ENCODE assay signal across 10 cellular contexts in the genomic region with DNA sequence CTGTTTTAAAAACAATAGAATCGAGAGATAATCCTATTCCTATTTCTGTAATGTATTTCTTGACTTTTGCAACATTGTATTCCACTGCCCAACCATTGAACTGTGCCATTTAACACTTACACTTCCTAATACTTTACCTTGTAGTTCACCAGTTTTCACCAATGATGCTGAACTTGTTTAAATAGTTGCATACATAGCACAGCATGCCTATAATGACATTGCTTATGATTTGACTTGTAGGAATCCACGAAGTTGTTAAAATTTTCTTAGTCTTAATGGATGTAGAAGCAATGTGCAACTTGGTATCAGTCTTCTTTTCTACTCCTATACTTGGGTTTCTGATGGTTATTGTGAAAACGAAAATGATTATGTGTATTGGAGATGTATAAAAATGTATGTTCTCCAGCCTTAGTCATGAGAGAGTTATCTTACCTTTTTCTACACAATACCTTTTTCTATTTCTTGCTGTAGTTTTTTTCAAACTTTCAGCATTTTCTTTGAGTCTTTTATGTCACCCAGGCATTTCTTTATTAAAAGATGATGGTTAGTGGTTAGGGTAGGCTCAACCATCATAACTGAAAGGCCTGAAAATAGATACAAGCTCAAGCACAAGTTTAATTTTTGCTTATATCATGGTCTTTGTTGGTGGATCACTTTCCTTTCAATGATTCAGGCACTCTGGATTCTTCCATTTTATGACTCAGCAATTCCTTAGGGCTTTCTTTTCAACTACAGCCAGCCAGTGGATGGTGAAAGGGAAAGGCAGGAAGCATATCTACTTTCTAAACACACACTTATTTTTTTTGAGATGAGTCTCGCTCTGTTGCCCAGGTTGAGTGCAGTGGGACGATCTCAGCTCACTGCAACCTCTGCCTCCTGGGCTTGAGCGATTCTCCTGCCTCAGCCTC. TPM values are rescaled to one million over a fixed set of nuclear protein-coding genes. Genes with fewer than 3 reads are reported as not detected.
DNase-seq lines count a peak whose midpoint lies in the region; ATAC-seq and TF ChIP-seq lines count a peak whose summit lies in the region.
"Had no signal": no experiment of that assay in that cellular context is flagged by ENCODE, and none has a peak within 500 bp of the region (broad histone marks: within the 10 kb centered on the region; RNA-seq: fewer than 3 reads in every experiment).

No MANE protein-coding gene starts in this region.

- H3K27ac Mint-ChIP-seq in activated naive CD4-positive, alpha-beta T cell treated with anti-CD3 and anti-CD28 coated beads for 36 hours = no peak overlapping the region

- peak overlapping the region; percentile 54 for H3K27ac ChIP-seq in fibroblast of lung (ENCODE audit: insufficient read depth, low read length)

- H3K36me3 ChIP-seq in fibroblast of lung (ENCODE audit: control insufficient read depth, insufficient read depth, low read length) = no peaks in the 10 kb centered on the region

- H3K4me3 ChIP-seq in fibroblast of lung (replicated peaks in 1 of 4; ENCODE audit: control extremely low read depth in 1 of 4, insufficient read depth in 1 of 4, low read depth in 3 of 4, low read length in 4 of 4) = no peak overlapping the region

- H3K79me2 ChIP-seq in fibroblast of lung (ENCODE audit: control insufficient read depth, insufficient read depth, low read length) = peaks cover 19% of the 10 kb centered on the region

- intact Hi-C loops in activated naive CD4-positive, alpha-beta T cell treated with anti-CD3 and anti-CD28 coated beads for 36 hours (cut with micrococcal nuclease) = no loop called here

- peaks cover 2% of the 10 kb centered on the region for H3K9me3 Mint-ChIP-seq in activated naive CD4-positive, alpha-beta T cell treated with anti-CD3 and anti-CD28 coated beads for 36 hours

- peaks cover 15% of the 10 kb centered on the region for H3K4me1 Mint-ChIP-seq in activated naive CD4-positive, alpha-beta T cell treated with anti-CD3 and anti-CD28 coated beads for 36 hours (ENCODE audit: low read depth)

- H3K27me3 Mint-ChIP-seq in activated naive CD4-positive, alpha-beta T cell treated with anti-CD3 and anti-CD28 coated beads for 36 hours (ENCODE audit: low read depth) = no peaks in the 10 kb centered on the region

- peak overlapping the region; percentile 52 for H3K4me2 ChIP-seq in fibroblast of lung (ENCODE audit: extremely low read depth, insufficient read depth, low read length)

- no peaks in the 10 kb centered on the region for H3K9me3 ChIP-seq in fibroblast of lung (ENCODE audit: control insufficient read depth, insufficient read depth, low read depth, low read length)

- peaks cover 7% of the 10 kb centered on the region for H3K36me3 Mint-ChIP-seq in activated naive CD4-positive, alpha-beta T cell treated with anti-CD3 and anti-CD28 coated beads for 36 hours (ENCODE audit: low read depth)

- ATAC-seq in GM21515 (IDR thresholded peaks at IDR 0.05; ENCODE audit: unreplicated experiment) = peak; percentile 71

- H3K9ac ChIP-seq in fibroblast of lung (ENCODE audit: insufficient read depth, low read length) = no peak overlapping the region

- no peak overlapping the region for H3K4me3 Mint-ChIP-seq in activated naive CD4-positive, alpha-beta T cell treated with anti-CD3 and anti-CD28 coated beads for 36 hours

- no peaks in the 10 kb centered on the region for H4K20me1 ChIP-seq in fibroblast of lung (ENCODE audit: control insufficient read depth, extremely low read depth, insufficient read depth, low read length)

- DNase-seq in AG20443 (ENCODE audit: low spot score) = peak; percentile 78
- DNase-seq in HS-5 (ENCODE audit: low read depth) = peak; percentile 60
- peak; percentile 79 to 86 for DNase-seq in fibroblast of lung (ENCODE audit: low read depth in 2 of 2)
- no peak for DNase-seq in activated naive CD4-positive, alpha-beta T cell treated with anti-CD3 and anti-CD28 coated beads for 36 hours
- no peak for DNase-seq in superior temporal gyrus (ENCODE audit: extremely low spot score)
- DNase-seq in NCI-H2196 treated with DMSO at 0.1 percent for 48 hours (lab: John Stamatoyannopoulos, UW; ENCODE audit: unreplicated experiment) = no peak
- no peak for DNase-seq in T-helper 1 cell
- DNase-seq: DND-41, NCI-H1092 had no signal

- no peaks in the 10 kb centered on the region for H3K27me3 ChIP-seq in fibroblast of lung (ENCODE audit: control insufficient read depth, insufficient read depth, low read length)

- H3K4me1 ChIP-seq in fibroblast of lung (ENCODE audit: control insufficient read depth, extremely low read depth, insufficient read depth, low read length) = peaks cover 7% of the 10 kb centered on the region

- CTCF ChIA-PET in activated naive CD4-positive, alpha-beta T cell treated with anti-CD3 and anti-CD28 coated beads for 36 hours (lab: Charles Lee) = interaction anchor here (0.6 to 0.7 kb wide), 2 partner anchors 17 to 431 kb away, joined by 3 read pairs; no protein-coding TSS in a partner anchor

- no peak for TF ChIP-seq CTCF in fibroblast of lung (conservative IDR thresholded peaks at IDR 0.05 in 1 of 2, IDR thresholded peaks at IDR 0.05 in 1 of 2; ENCODE audit: low read depth in 1 of 2, low read length in 2 of 2)

- H2AFZ ChIP-seq in fibroblast of lung (ENCODE audit: low read length) = no peak overlapping the region

RNA-seq across cellular contexts. Expression of gene GPD2, which starts 9.4 kb away (rescaled TPM):
- total RNA-seq in fibroblast of lung = 46.0 and 46.6 TPM in 2 replicates
- 21.6 and 23.7 TPM in 2 replicates for polyA plus RNA-seq in fibroblast of lung
- polyA plus RNA-seq in fibroblast of lung (2012) = 18.3 and 20.9 TPM in 2 replicates
- polyA minus RNA-seq in fibroblast of lung (ENCODE audit: low replicate concordance) = 25.1 and 28.7 TPM in 2 replicates
- total RNA-seq in activated naive CD4-positive, alpha-beta T cell treated with anti-CD3 and anti-CD28 coated beads for 36 hours = 10 to 100 TPM; 18.8 to 19.9 TPM

Comparison
In these comparisons a context has a peak if more than half of its experiments do, and no peak if none do; other contexts are left out.
1. DNase-seq: peak in AG20443 (single experiment), HS-5 (single experiment) and fibroblast of lung (2 of 2); none in activated naive CD4-positive, alpha-beta T cell treated with anti-CD3 and anti-CD28 coated beads for 36 hours (single experiment), superior temporal gyrus (single experiment), NCI-H2196 treated with DMSO at 0.1 percent for 48 hours (single experiment) and T-helper 1 cell (0 of 5).